In genomic region chr17:82528484-82529265, GRCh38 we compare ENCODE assay signal across 8 cellular contexts. TPM values are rescaled to one million over a fixed set of nuclear protein-coding genes. Genes with fewer than 3 reads are reported as not detected.
DNase-seq lines count a peak whose midpoint lies in the region; ATAC-seq and TF ChIP-seq lines count a peak whose summit lies in the region.

No MANE protein-coding gene starts in this region.

- H3K9me3 ChIP-seq in T-helper 17 cell (ENCODE audit: control insufficient read depth, low read length, poor library complexity, severe bottlenecking) = no peaks in the 10 kb centered on the region

- peaks cover 48% of the 10 kb centered on the region for H3K4me1 Mint-ChIP-seq in T-helper 17 cell

- H3K27me3 Mint-ChIP-seq in T-helper 17 cell = no peaks in the 10 kb centered on the region

- H3K27ac Mint-ChIP-seq in T-helper 17 cell = peak overlapping the region; percentile 62

- POLR2A ChIA-PET in HEK293T (lab: Yijun Ruan, JAX) = interaction anchor here (3.6 kb wide), 1 partner anchor 9 kb away, joined by 19 read pairs; the partner anchor contains the start of gene FOXK2

- CTCF ChIA-PET in HEK293T (lab: Yijun Ruan, JAX) = interaction anchor here (2.6 kb wide), 1 partner anchor 8 kb away, joined by 15 read pairs; no protein-coding TSS in a partner anchor

- DNase-seq in C1 segment of cervical spinal cord (lab: John Stamatoyannopoulos, UW) (peak in 9 of 14 donors; percentile 17 to 85 (median 33)), HEK293T (ENCODE audit: extremely low spot score) (no peak), T-helper 17 cell (no peak), fibroblast of the conjunctiva (ENCODE audit: low read depth) (peak; percentile 22), pons (ENCODE audit: low spot score) (peak; percentile 83), DMS79 (lab: John Stamatoyannopoulos, UW) (no peak)
- DNase-seq in stimulated activated CD4-positive, alpha-beta T cell treated with anti-CD3 and anti-CD28 coated beads, Interleukin-4, amount 100 ng/mL, for 4 hours = no peak

- no peak overlapping the region for H3K4me3 Mint-ChIP-seq in T-helper 17 cell

- no peaks in the 10 kb centered on the region for H3K36me3 Mint-ChIP-seq in T-helper 17 cell (ENCODE audit: low read depth)

- ATAC-seq in T-helper 17 cell = peak; percentile 23
- no peak for ATAC-seq in HG02642 (IDR thresholded peaks at IDR 0.05; ENCODE audit: poor library complexity, unreplicated experiment)

TF ChIP-seq in HEK293T, 16 proteins besides CTCF, POLR2A, EP300 and RAD21:
- TF ChIP-seq L3MBTL2 (conservative IDR thresholded peaks at IDR 0.05) = 0 out of 2 replicates have a peak, but pooled peaks have one; percentile 33
- TF ChIP-seq PKNOX1 (IDR thresholded peaks at IDR 0.05) = no peak

RNA-seq across cellular contexts. Expression of gene FOXK2, which starts 9.1 kb away (rescaled TPM):
- 10 to 100 TPM; 41.5 to 42.7 TPM for total RNA-seq in T-helper 17 cell

Comparison
In these comparisons a context has a peak if more than half of its experiments do, and no peak if none do; other contexts are left out.
1. DNase-seq: peak in C1 segment of cervical spinal cord (9 of 14), fibroblast of the conjunctiva (single experiment) and pons (single experiment); none in HEK293T (single experiment), T-helper 17 cell (0 of 3), DMS79 (single experiment) and stimulated activated CD4-positive, alpha-beta T cell treated with anti-CD3 and anti-CD28 coated beads, Interleukin-4, amount 100 ng/mL, for 4 hours (0 of 2).